ENCODE assay signal across 8 cellular contexts in the genomic region with DNA sequence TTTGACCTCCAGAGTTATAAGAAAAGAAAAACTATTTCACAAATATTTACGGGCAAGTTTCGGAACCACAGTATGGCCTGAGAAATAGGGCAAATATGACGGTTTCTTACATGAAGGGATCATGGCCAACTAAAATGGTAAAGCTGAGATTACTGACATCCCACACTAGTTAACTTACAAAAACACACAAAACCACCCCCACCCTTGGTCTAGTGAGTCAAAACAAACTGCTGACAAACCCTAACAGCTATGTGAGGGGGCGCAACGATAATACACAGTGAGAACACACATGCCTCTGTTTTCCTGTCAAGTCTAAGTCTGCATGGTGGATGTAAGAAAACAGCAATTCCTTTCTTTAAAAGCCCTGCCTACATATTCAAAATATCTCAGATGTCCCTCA. TPM values are rescaled to one million over a fixed set of nuclear protein-coding genes. Genes with fewer than 3 reads are reported as not detected.
A peak's percentile ranks its signal among the peaks of the same experiment; 100 is the strongest.
DNase-seq lines count a peak whose midpoint lies in the region; ATAC-seq and TF ChIP-seq lines count a peak whose summit lies in the region.

No MANE protein-coding gene starts in this region.

- in situ Hi-C loops in G401 (cut with HindIII; ENCODE audit: low sequenced_read_pairs), result no loop called here

- H3K9me3 Mint-ChIP-seq in glutamatergic neuron (ENCODE audit: unreplicated experiment), result no peaks in the 10 kb centered on the region

- TF ChIP-seq CTCF in glutamatergic neuron (IDR thresholded peaks at IDR 0.05; ENCODE audit: partially characterized antibody, unreplicated experiment), result no peak

- peak overlapping the region; percentile 31 for H3K4me3 Mint-ChIP-seq in glutamatergic neuron (ENCODE audit: unreplicated experiment)

- H3K4me1 Mint-ChIP-seq in glutamatergic neuron (ENCODE audit: low read depth, unreplicated experiment), result peaks cover 34% of the 10 kb centered on the region

- DNase-seq in G401 (ENCODE audit: low spot score) (peak; percentile 60), RPMI7951 (ENCODE audit: low read depth) (peak; percentile 40), glutamatergic neuron (no peak), NCI-H2171 (lab: John Stamatoyannopoulos, UW) (no peak), pons (ENCODE audit: low spot score) (no peak), NCI-H2196 treated with DMSO at 0.1 percent for 48 hours (lab: John Stamatoyannopoulos, UW; ENCODE audit: unreplicated experiment) (no peak)

- H3K27me3 Mint-ChIP-seq in glutamatergic neuron (ENCODE audit: unreplicated experiment), result peaks cover 4% of the 10 kb centered on the region

- peaks cover 2% of the 10 kb centered on the region for H3K36me3 Mint-ChIP-seq in glutamatergic neuron (ENCODE audit: unreplicated experiment)

- ATAC-seq in GM21515 (IDR thresholded peaks at IDR 0.05; ENCODE audit: unreplicated experiment) (peak; percentile 56), GM21825 (IDR thresholded peaks at IDR 0.05; ENCODE audit: unreplicated experiment) (no peak)

- H3K27ac Mint-ChIP-seq in glutamatergic neuron (ENCODE audit: unreplicated experiment), result no peak overlapping the region

RNA-seq across cellular contexts. Expression of gene CBLB, which starts 32.3 kb away (rescaled TPM):
- total RNA-seq in G401 (2014; rRNA removed; shearing (Covaris generic)), result 0.68 and 8.5 TPM in 2 replicates
- total RNA-seq in RPMI7951 (2014; rRNA removed; shearing (Covaris generic)), result 3.8 and 6.0 TPM in 2 replicates
- total RNA-seq in glutamatergic neuron (ENCODE audit: unreplicated experiment), result 269 TPM

Comparison
In these comparisons a context has a peak if more than half of its experiments do, and no peak if none do; other contexts are left out.
1. DNase-seq: peak in G401 (single experiment) and RPMI7951 (single experiment); none in glutamatergic neuron (single experiment), NCI-H2171 (single experiment), pons (single experiment) and NCI-H2196 treated with DMSO at 0.1 percent for 48 hours (single experiment).
2. RNA of gene CBLB, which starts 32.3 kb away (total RNA-seq): 269 TPM in glutamatergic neuron (single experiment); 0.68 to 8.5 TPM in G401 and 3.8 to 6.0 TPM in RPMI7951; every median in the first group is over 10 times any median in the second.